In the genomic region with DNA sequence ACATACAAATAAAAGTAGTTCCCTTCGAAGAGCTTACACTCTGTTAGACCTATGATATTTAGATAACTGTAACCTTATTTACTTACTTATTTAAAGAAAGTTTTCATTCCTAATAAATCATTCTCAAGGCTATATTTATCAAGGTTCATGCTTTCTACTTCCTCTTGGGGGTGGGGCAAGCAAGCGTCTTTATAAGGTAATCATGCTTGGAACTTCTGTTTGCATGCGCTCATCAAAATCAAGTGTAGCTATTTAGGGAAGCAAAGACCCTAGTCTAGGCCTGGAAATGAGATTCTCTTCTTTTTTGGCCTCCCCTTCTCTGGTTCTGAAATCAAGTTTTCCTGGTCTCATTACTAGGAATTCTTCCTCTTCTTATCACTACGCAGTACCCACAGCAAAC, we compare ENCODE assay signal across 11 cellular contexts. TPM values are rescaled to one million over a fixed set of nuclear protein-coding genes. Genes with fewer than 3 reads are reported as not detected.
A peak's percentile ranks its signal among the peaks of the same experiment; 100 is the strongest.
DNase-seq lines count a peak whose midpoint lies in the region; ATAC-seq and TF ChIP-seq lines count a peak whose summit lies in the region.
"Had no signal": no experiment of that assay in that cellular context is flagged by ENCODE, and none has a peak within 500 bp of the region (broad histone marks: within the 10 kb centered on the region; RNA-seq: fewer than 3 reads in every experiment).

No MANE protein-coding gene starts in this region.

- peaks cover 37% of the 10 kb centered on the region for H3K27me3 Mint-ChIP-seq in activated T-cell treated with anti-CD3 and anti-CD28 coated beads, Interleukin-2, amount 50 U/mL, for 4 hours (ENCODE audit: low read depth)

- H3K27ac ChIP-seq in heart left ventricle (peak overlapping the region; percentile 7 to 86 (median 80)), osteoblast (ENCODE audit: low read depth, low read length) (no peak overlapping the region), urinary bladder (ENCODE audit: low read depth) (peak overlapping the region; percentile 13)

- no peaks in the 10 kb centered on the region for H3K9me3 ChIP-seq in heart left ventricle
- H3K9me3 ChIP-seq in osteoblast (ENCODE audit: low read depth, low read length), result no peaks in the 10 kb centered on the region

- H3K36me3 ChIP-seq in heart left ventricle, result no peaks in the 10 kb centered on the region
- no peaks in the 10 kb centered on the region for H3K36me3 ChIP-seq in osteoblast (ENCODE audit: insufficient read depth, low read length)
- H3K36me3 ChIP-seq in urinary bladder (ENCODE audit: insufficient read depth), result no peaks in the 10 kb centered on the region

- no peak for TF ChIP-seq POLR2A in heart left ventricle (IDR thresholded peaks at IDR 0.05)

- TF ChIP-seq CTCF in heart left ventricle (IDR thresholded peaks at IDR 0.05), result no peak
- TF ChIP-seq CTCF in osteoblast (IDR thresholded peaks at IDR 0.05; ENCODE audit: extremely low read depth, low read depth, low read length), result no peak

- H3K4me2 ChIP-seq in osteoblast (ENCODE audit: insufficient read depth, low read length), result peak overlapping the region; percentile 85

- intact Hi-C loops in heart left ventricle (cut with DNase I), result loop anchor here (2.0 to 10.0 kb wide), 11 partner anchors 47 to 378 kb away; a partner anchor contains a TSS

- H3K9me3 Mint-ChIP-seq in activated T-cell treated with anti-CD3 and anti-CD28 coated beads, Interleukin-2, amount 50 U/mL, for 4 hours, result no peaks in the 10 kb centered on the region

- peak overlapping the region; percentile 67 for H3K4me3 Mint-ChIP-seq in activated T-cell treated with anti-CD3 and anti-CD28 coated beads, Interleukin-2, amount 50 U/mL, for 4 hours

- peaks cover 5% of the 10 kb centered on the region for H3K4me1 Mint-ChIP-seq in activated T-cell treated with anti-CD3 and anti-CD28 coated beads, Interleukin-2, amount 50 U/mL, for 4 hours (ENCODE audit: low read depth)

- peaks cover 0 to 13% (median 5%) of the 10 kb centered on the region in 12 donors for H3K4me1 ChIP-seq in heart left ventricle
- H3K4me1 ChIP-seq in osteoblast (ENCODE audit: insufficient read depth, low read length), result no peaks in the 10 kb centered on the region
- no peaks in the 10 kb centered on the region for H3K4me1 ChIP-seq in urinary bladder (ENCODE audit: insufficient read depth)

- 58 to 66% (median 63%) methylated on average over 4 of the region's 4 CpGs for WGBS in heart left ventricle, 4 donors
- 42% methylated on average over 4 of the region's 4 CpGs for WGBS in urinary bladder

- DNase-seq in activated T-cell treated with anti-CD3 and anti-CD28 coated beads, Interleukin-2, amount 50 U/mL, for 4 hours, result no peak
- no peak for DNase-seq in activated T-cell treated with anti-CD3 and anti-CD28 coated beads for 4 hours
- peak in 1 of 5 donors; percentile 20 for DNase-seq in heart left ventricle
- DNase-seq in osteoblast (ENCODE audit: insufficient read length, low spot score, missing footprints), result no peak
- no peak for DNase-seq in effector CD4-positive, alpha-beta T cell
- DNase-seq: activated effector memory CD4-positive, alpha-beta T cell treated with anti-CD3 and anti-CD28 coated beads, Interleukin-2, amount 50 U/mL, for 16 hours; effector CD8-positive, alpha-beta T cell; KG1 had no signal

- H4K20me1 ChIP-seq in osteoblast (ENCODE audit: insufficient read depth, low read length), result no peaks in the 10 kb centered on the region

- peaks cover 0 to 35% (median 3%) of the 10 kb centered on the region in 9 donors for H3K27me3 ChIP-seq in heart left ventricle
- peaks cover 29% of the 10 kb centered on the region for H3K27me3 ChIP-seq in osteoblast (ENCODE audit: insufficient read depth, low read length)

- no peak overlapping the region for H2AFZ ChIP-seq in osteoblast (ENCODE audit: low read length)

- ATAC-seq in activated T-cell treated with anti-CD3 and anti-CD28 coated beads, Interleukin-2, amount 50 U/mL, for 4 hours, result no peak
- ATAC-seq in heart left ventricle (peak in 2 of 4 donors; percentile 43 to 57), HG02885 (IDR thresholded peaks at IDR 0.05; ENCODE audit: poor library complexity, unreplicated experiment) (no peak), HG03159 (IDR thresholded peaks at IDR 0.05; ENCODE audit: unreplicated experiment) (no peak)

- H3K4me3 ChIP-seq in heart left ventricle (peak overlapping the region in 11 of 12 donors; percentile 44 to 75 (median 60)), osteoblast (ENCODE audit: insufficient read depth, low read length) (no peak overlapping the region), urinary bladder (ENCODE audit: low read depth, low read length) (peak overlapping the region; percentile 41)

- no peaks in the 10 kb centered on the region for H3K79me2 ChIP-seq in osteoblast (ENCODE audit: insufficient read depth, low read length)

- no peaks in the 10 kb centered on the region for H3K36me3 Mint-ChIP-seq in activated T-cell treated with anti-CD3 and anti-CD28 coated beads, Interleukin-2, amount 50 U/mL, for 4 hours (ENCODE audit: insufficient read depth)

RNA-seq across cellular contexts. Expression of a gene that starts 0.8 kb away (rescaled TPM):
- under 1 TPM in 1 of 3 donors, not detected in 2; 0.26 TPM for total RNA-seq in activated T-cell treated with anti-CD3 and anti-CD28 coated beads, Interleukin-2, amount 50 U/mL, for 4 hours
- total RNA-seq in heart left ventricle, result 10 to 100 TPM in 1 of 9 donors, 1 to 10 TPM in 8; 2.9 to 17.7 (median 4.2) TPM
- polyA plus RNA-seq in heart left ventricle, result 1 to 10 TPM; 3.7 to 5.3 TPM
- 0.29 TPM in 1 of 2 replicates, not detected in the other for total RNA-seq in osteoblast
- 38.4 TPM for total RNA-seq in urinary bladder
- 20.2 TPM for polyA plus RNA-seq in urinary bladder
